ENCODE assay signal across 15 cellular contexts in genomic region chr2:46148369-46148736, GRCh38.
A peak's percentile ranks its signal among the peaks of the same experiment; 100 is the strongest.
DNase-seq lines count a peak whose midpoint lies in the region; ATAC-seq, FAIRE-seq and TF ChIP-seq lines count a peak whose summit lies in the region.
"Had no signal": no experiment of that assay in that cellular context is flagged by ENCODE, and none has a peak within 500 bp of the region (broad histone marks: within the 10 kb centered on the region; RNA-seq: fewer than 3 reads in every experiment).

No MANE protein-coding gene starts in this region.

- no peak for TF ChIP-seq CTCF in progenitor cell of endocrine pancreas (IDR thresholded peaks at IDR 0.05; ENCODE audit: unreplicated experiment)

- peaks cover 17% of the 10 kb centered on the region; the same call in 1 of the 2 replicates for H3K36me3 ChIP-seq in Karpas-422 (ENCODE audit: insufficient read depth, low read length)

- H3K27me3 ChIP-seq in Karpas-422 (ENCODE audit: low read length): no peaks in the 10 kb centered on the region

- ATAC-seq in Right ventricle myocardium superior (ENCODE audit: poor library complexity): no peak
- ATAC-seq: GM12878, GM23338 had no signal

- intact Hi-C loops in cardiac septum (cut with DNase I) (no loop called here), Right ventricle myocardium superior (cut with DNase I) (no loop called here)

- peak; percentile 47 for DNase-seq in cardiac septum (ENCODE audit: low spot score)
- no peak for DNase-seq in Right ventricle myocardium superior
- no peak for DNase-seq in Karpas-422
- DNase-seq in mesenteric fat pad (ENCODE audit: low spot score): peak; percentile 51
- no peak for DNase-seq in progenitor cell of endocrine pancreas (ENCODE audit: low spot score, unreplicated experiment)
- no peak for DNase-seq in GM12891 (ENCODE audit: insufficient read length, low spot score)
- no peak for DNase-seq in stimulated activated CD4-positive, alpha-beta T cell treated with anti-CD3 and anti-CD28 coated beads, Interleukin-2, amount 100 ng/mL, for 24 hours
- DNase-seq: C1 segment of cervical spinal cord; CD4-positive, alpha-beta memory T cell; DMS79; H7 had no signal

- no peak overlapping the region for H3K4me3 Mint-ChIP-seq in progenitor cell of endocrine pancreas (ENCODE audit: low read depth)
- H3K4me3 Mint-ChIP-seq: B cell; CD4-positive, alpha-beta memory T cell; GM23338 had no signal

- H2AFZ ChIP-seq in Karpas-422 (ENCODE audit: low read length): no peak overlapping the region
- H2AFZ ChIP-seq: GM23338 had no signal

- no peak for TF ChIP-seq POLR2A in GM12891 (IDR thresholded peaks at IDR 0.05; ENCODE audit: low read depth, low read length)

- H3K27me3 Mint-ChIP-seq in progenitor cell of endocrine pancreas: peaks cover 15% of the 10 kb centered on the region
- H3K27me3 Mint-ChIP-seq: B cell; CD4-positive, alpha-beta memory T cell had no signal

- peaks cover 52% of the 10 kb centered on the region for H3K4me1 ChIP-seq in Karpas-422 (ENCODE audit: low read length)

- no peaks in the 10 kb centered on the region for H3K4me1 Mint-ChIP-seq in progenitor cell of endocrine pancreas (ENCODE audit: low read depth)
- H3K4me1 Mint-ChIP-seq: B cell had no signal

- FAIRE-seq in GM12891 (lab: Jason Lieb, UNC): no peak
- FAIRE-seq: A204.1, GM12878 had no signal

- peaks cover 7% of the 10 kb centered on the region; the same call in 1 of the 2 replicates for H3K79me2 ChIP-seq in Karpas-422 (ENCODE audit: low read length)

- no peak overlapping the region for H3K4me3 ChIP-seq in Karpas-422 (ENCODE audit: low read length)
- H3K4me3 ChIP-seq: GM12878, GM23338 had no signal

- H3K9ac ChIP-seq in Karpas-422 (ENCODE audit: low read length): no peak overlapping the region

- peak overlapping the region; percentile 93 for H3K27ac ChIP-seq in Karpas-422 (ENCODE audit: low read length)

- no peaks in the 10 kb centered on the region for H3K36me3 Mint-ChIP-seq in progenitor cell of endocrine pancreas (ENCODE audit: insufficient read depth)

- H3K4me2 ChIP-seq in Karpas-422 (ENCODE audit: low read depth, low read length, poor library complexity, severe bottlenecking): peak overlapping the region; percentile 48
- H3K4me2 ChIP-seq: GM23338 had no signal

- no peak overlapping the region for H3K27ac Mint-ChIP-seq in progenitor cell of endocrine pancreas
- H3K27ac Mint-ChIP-seq: B cell; CD4-positive, alpha-beta memory T cell; GM23338 had no signal

- H3K9me3 Mint-ChIP-seq in progenitor cell of endocrine pancreas (ENCODE audit: low read depth): no peaks in the 10 kb centered on the region
- H3K9me3 Mint-ChIP-seq: CD4-positive, alpha-beta memory T cell; GM23338 had no signal

- H3K9me3 ChIP-seq in Karpas-422 (ENCODE audit: low read length): no peaks in the 10 kb centered on the region

- H4K20me1 ChIP-seq in Karpas-422 (ENCODE audit: insufficient read depth, low read depth, low read length): no peaks in the 10 kb centered on the region

- H3K9me2 ChIP-seq in Karpas-422 (replicated peaks; ENCODE audit: insufficient read depth, low read length): no peaks in the 10 kb centered on the region

TF ChIP-seq in GM12891, 5 proteins besides CTCF, POLR2A, EP300 and RAD21:
- TF ChIP-seq PAX5 (IDR thresholded peaks at IDR 0.05; ENCODE audit: insufficient read depth, low read length, severe bottlenecking) (no peak), SPI1 (IDR thresholded peaks at IDR 0.05; ENCODE audit: low read depth, low read length) (no peak), POU2F2 (IDR thresholded peaks at IDR 0.05; ENCODE audit: low read depth, low read length) (no peak), POLR2AphosphoS5 (IDR thresholded peaks at IDR 0.05; ENCODE audit: low read depth, low read length) (no peak), TAF1 (IDR thresholded peaks at IDR 0.05; ENCODE audit: low read depth, low read length) (no peak)

Comparison
In these comparisons a context has a peak if more than half of its experiments do, and no peak if none do; other contexts are left out.
1. DNase-seq: peak in cardiac septum (single experiment) and mesenteric fat pad (single experiment); none in Right ventricle myocardium superior (single experiment), Karpas-422 (single experiment), progenitor cell of endocrine pancreas (single experiment), GM12891 (single experiment) and stimulated activated CD4-positive, alpha-beta T cell treated with anti-CD3 and anti-CD28 coated beads, Interleukin-2, amount 100 ng/mL, for 24 hours (0 of 2).